Comparison of ENCODE assay signal across 10 cellular contexts in the genomic region with DNA sequence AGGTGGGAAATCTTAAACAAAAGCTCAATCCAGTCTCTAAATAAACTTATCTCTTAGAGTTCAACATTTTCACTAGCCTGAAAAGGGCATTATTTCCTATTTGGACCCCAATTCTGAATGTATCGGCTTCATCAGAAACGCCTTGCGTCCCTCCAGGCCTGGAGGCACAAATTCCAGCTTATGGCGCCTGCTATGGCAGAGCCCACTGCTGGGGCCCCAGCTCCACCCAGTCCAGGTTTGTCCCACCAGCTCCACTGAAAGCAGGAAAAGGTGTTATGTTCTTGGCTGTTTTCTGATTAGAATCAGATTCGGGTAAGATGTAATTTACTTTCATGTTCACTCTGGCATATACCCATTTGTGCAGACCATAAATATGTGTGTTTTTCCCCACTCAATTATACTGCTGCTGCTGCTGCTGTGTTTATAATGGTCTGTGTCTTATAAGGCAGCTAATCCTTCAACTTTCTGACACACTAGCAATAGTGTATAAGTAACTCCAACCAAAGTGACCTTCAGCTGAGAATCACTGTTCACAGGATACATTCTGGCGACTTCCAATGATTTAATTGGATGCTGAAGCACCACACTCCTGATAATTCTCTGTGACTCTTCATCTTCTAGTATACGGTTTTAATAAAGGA. TPM values are rescaled to one million over a fixed set of nuclear protein-coding genes. Genes with fewer than 3 reads are reported as not detected.
DNase-seq lines count a peak whose midpoint lies in the region; ATAC-seq and TF ChIP-seq lines count a peak whose summit lies in the region.
"Had no signal": no experiment of that assay in that cellular context is flagged by ENCODE, and none has a peak within 500 bp of the region (broad histone marks: within the 10 kb centered on the region; RNA-seq: fewer than 3 reads in every experiment).

No MANE protein-coding gene starts in this region.

- H3K4me1 ChIP-seq in PC-9 (replicated peaks; ENCODE audit: insufficient read depth) (peaks cover 39% of the 10 kb centered on the region), rectal smooth muscle tissue (ENCODE audit: control insufficient read depth, insufficient read depth, low read length) (peaks cover 22% of the 10 kb centered on the region)

- H3K4me3 ChIP-seq in PC-9 (peak overlapping the region; percentile 87), epithelial cell of esophagus (ENCODE audit: low read length) (peak overlapping the region; percentile 63), rectal smooth muscle tissue (ENCODE audit: low read length) (peak overlapping the region; percentile 49)

- BruUV-seq in PC-9 (replicated peaks; lab: Mats Ljungman, UMichigan): no TSS peak

- no peaks in the 10 kb centered on the region for H3K9me3 ChIP-seq in PC-9 (ENCODE audit: insufficient read depth, low read depth)

- CTCF ChIA-PET in PC-9 (lab: Charles Lee): interaction anchor here (0.6 kb wide), 2 partner anchors 284 to 581 kb away, joined by 3 to 4 read pairs; no protein-coding TSS in a partner anchor

- POLR2A ChIA-PET in PC-9 (lab: Charles Lee; ENCODE audit: unreplicated experiment): interaction anchor here (0.7 kb wide), 1 partner anchor 310 kb away, joined by 6 read pairs; no protein-coding TSS in a partner anchor

- peaks cover 79% of the 10 kb centered on the region for H4K20me1 ChIP-seq in PC-9 (ENCODE audit: insufficient read depth)

- H3K27ac ChIP-seq in PC-9 (peak overlapping the region; percentile 83), rectal smooth muscle tissue (ENCODE audit: low read depth, low read length) (no peak overlapping the region)

- H3K27me3 ChIP-seq in PC-9 (ENCODE audit: insufficient read depth, low read depth) (no peaks in the 10 kb centered on the region), rectal smooth muscle tissue (ENCODE audit: control insufficient read depth, insufficient read depth, low read length) (no peaks in the 10 kb centered on the region)

- no peaks in the 10 kb centered on the region for H3K9me2 ChIP-seq in PC-9 (ENCODE audit: insufficient read depth)

- ATAC-seq in GM21526 (IDR thresholded peaks at IDR 0.05; ENCODE audit: low FRiP score, unreplicated experiment) (no peak), HG03045 (IDR thresholded peaks at IDR 0.05; ENCODE audit: unreplicated experiment) (no peak)

- H3K4me2 ChIP-seq in PC-9: peak overlapping the region; percentile 95

- no peak overlapping the region for H2AFZ ChIP-seq in PC-9

- DNase-seq in COLO668 (lab: John Stamatoyannopoulos, UW; ENCODE audit: unreplicated experiment) (peak; percentile 34), PC-9 (no peak), epithelial cell of esophagus (ENCODE audit: low read depth) (no peak), NCI-H524 treated with DMSO at 0.1 percent for 48 hours (lab: John Stamatoyannopoulos, UW) (no peak), NK-92 (lab: John Stamatoyannopoulos, UW; ENCODE audit: unreplicated experiment) (no peak)
- DNase-seq: GOT3, KBM-7 had no signal

- intact Hi-C loops in PC-9 (cut with micrococcal nuclease; ENCODE audit: unreplicated experiment): loop anchor here (2.0 to 10.0 kb wide), 4 partner anchors 98 to 665 kb away; no protein-coding TSS in a partner anchor

- no peak overlapping the region for H3K9ac ChIP-seq in rectal smooth muscle tissue (ENCODE audit: low read length)

- TF ChIP-seq CTCF in PC-9 (conservative IDR thresholded peaks at IDR 0.05) (no peak), epithelial cell of esophagus (IDR thresholded peaks at IDR 0.05; ENCODE audit: insufficient read depth, low read depth, low read length, missing control alignments) (no peak)

- H3F3A ChIP-seq in PC-9 (ENCODE audit: insufficient read depth, low read depth): peaks cover 41% of the 10 kb centered on the region

- H3K79me2 ChIP-seq in PC-9 (ENCODE audit: low read depth): peaks cover 97% of the 10 kb centered on the region

- H3K36me3 ChIP-seq in PC-9 (ENCODE audit: low read depth) (peaks cover 68% of the 10 kb centered on the region), rectal smooth muscle tissue (ENCODE audit: control insufficient read depth, insufficient read depth, low read length) (peaks cover 3% of the 10 kb centered on the region)

RNA-seq across cellular contexts. Expression of gene IRS2, which starts 6.4 kb away (rescaled TPM):
- total RNA-seq in PC-9 (2021): 31.3 and 39.2 TPM in 2 replicates
